In the genomic region with DNA sequence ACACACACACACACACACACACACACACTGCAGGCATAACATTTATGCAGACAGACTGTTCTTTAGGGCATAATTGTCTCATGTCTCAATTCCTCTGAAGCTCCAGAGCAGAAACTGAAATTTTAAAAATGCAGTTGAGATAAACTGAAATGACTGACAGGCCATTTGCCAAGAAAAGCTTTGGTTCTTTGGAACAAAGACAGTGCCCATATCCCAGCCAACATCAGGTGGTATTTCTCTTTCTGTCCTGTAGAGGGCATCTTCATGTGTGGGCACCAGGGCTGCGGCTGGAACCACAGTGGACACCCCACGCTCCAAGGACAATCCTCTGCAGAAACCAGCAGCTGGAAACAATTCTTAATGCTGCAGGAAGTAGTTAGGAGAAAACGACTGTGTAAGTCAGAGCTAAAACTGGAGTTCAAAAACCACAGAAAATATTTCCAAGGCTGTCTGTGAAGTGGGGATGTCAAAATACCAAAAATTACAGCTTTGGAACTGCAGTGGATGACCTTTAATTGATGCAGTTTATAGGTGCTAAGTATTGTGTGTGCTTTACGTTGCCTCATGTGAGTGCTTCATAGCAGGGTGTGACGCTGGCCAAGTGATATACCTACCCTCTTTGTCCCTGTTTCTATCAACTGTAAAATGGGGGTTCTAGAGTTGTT, we compare ENCODE assay signal across 9 cellular contexts. TPM values are rescaled to one million over a fixed set of nuclear protein-coding genes. Genes with fewer than 3 reads are reported as not detected.
A peak's percentile ranks its signal among the peaks of the same experiment; 100 is the strongest.
DNase-seq lines count a peak whose midpoint lies in the region; ATAC-seq and TF ChIP-seq lines count a peak whose summit lies in the region.
"Had no signal": no experiment of that assay in that cellular context is flagged by ENCODE, and none has a peak within 500 bp of the region (broad histone marks: within the 10 kb centered on the region; RNA-seq: fewer than 3 reads in every experiment).

No MANE protein-coding gene starts in this region.

- H3K4me3 ChIP-seq in MG63 (no peak overlapping the region), sigmoid colon (no peak overlapping the region)

- DNase-seq in NCI-H1436 (lab: John Stamatoyannopoulos, UW) (peak; percentile 9), NCI-H1436 treated with DMSO at 0.1 percent for 48 hours (lab: John Stamatoyannopoulos, UW) (no peak), MG63 (peak; percentile 57), left kidney (ENCODE audit: low read depth, low spot score) (peak; percentile 49), putamen (ENCODE audit: low spot score) (no peak), sigmoid colon (no peak)
- DNase-seq in activated naive CD8-positive, alpha-beta T cell treated with anti-CD3 and anti-CD28 coated beads for 36 hours, result peak; percentile 21

- no peak overlapping the region for H3K27ac ChIP-seq in sigmoid colon

- H3K27me3 Mint-ChIP-seq in activated naive CD8-positive, alpha-beta T cell treated with anti-CD3 and anti-CD28 coated beads for 36 hours, result no peaks in the 10 kb centered on the region
- H3K27me3 Mint-ChIP-seq: naive thymus-derived CD8-positive, alpha-beta T cell had no signal

- WGBS in sigmoid colon, 2 donors, result 77 to 79% methylated on average over 5 of the region's 5 CpGs

- H3K27ac Mint-ChIP-seq in activated naive CD8-positive, alpha-beta T cell treated with anti-CD3 and anti-CD28 coated beads for 36 hours, result peak overlapping the region; percentile 78

- peaks cover 36% of the 10 kb centered on the region for H3K36me3 Mint-ChIP-seq in activated naive CD8-positive, alpha-beta T cell treated with anti-CD3 and anti-CD28 coated beads for 36 hours

- no peak for ATAC-seq in HG03196 (IDR thresholded peaks at IDR 0.05; ENCODE audit: unreplicated experiment)
- ATAC-seq: naive thymus-derived CD8-positive, alpha-beta T cell had no signal

- H3K4me1 Mint-ChIP-seq in activated naive CD8-positive, alpha-beta T cell treated with anti-CD3 and anti-CD28 coated beads for 36 hours, result peaks cover 30% of the 10 kb centered on the region

- peaks cover 0 to 21% (median 20%) of the 10 kb centered on the region in 4 donors for H3K4me1 ChIP-seq in sigmoid colon

- peak overlapping the region; percentile 40 for H3K4me3 Mint-ChIP-seq in activated naive CD8-positive, alpha-beta T cell treated with anti-CD3 and anti-CD28 coated beads for 36 hours

- intact Hi-C loops in sigmoid colon (cut with DNase I), result loop anchor here (10.0 kb wide), 1 partner anchor 188 kb away; no protein-coding TSS in a partner anchor

- H3K27me3 ChIP-seq in MG63, result no peaks in the 10 kb centered on the region
- no peaks in the 10 kb centered on the region for H3K27me3 ChIP-seq in sigmoid colon

- H3K9me3 ChIP-seq in MG63, result no peaks in the 10 kb centered on the region; the same call in 1 of the 2 replicates
- H3K9me3 ChIP-seq in sigmoid colon, result no peaks in the 10 kb centered on the region

- H3K9me3 Mint-ChIP-seq in activated naive CD8-positive, alpha-beta T cell treated with anti-CD3 and anti-CD28 coated beads for 36 hours, result peaks cover 7% of the 10 kb centered on the region

- no peak for TF ChIP-seq EP300 in sigmoid colon (IDR thresholded peaks at IDR 0.05)

- TF ChIP-seq CTCF in sigmoid colon (IDR thresholded peaks at IDR 0.05), result peak in 2 of 4 experiments; percentile 28 to 41

- no peak for TF ChIP-seq POLR2A in sigmoid colon (IDR thresholded peaks at IDR 0.05)

- no peaks in the 10 kb centered on the region for H3K36me3 ChIP-seq in MG63
- H3K36me3 ChIP-seq in sigmoid colon, result peaks cover 0 to 22% (median 0%) of the 10 kb centered on the region in 4 donors

RNA-seq across cellular contexts. Expression of a gene that starts 10.6 kb away (rescaled TPM):
- total RNA-seq in MG63 (2014; rRNA removed; shearing (Covaris generic); ENCODE audit: low replicate concordance), result 0.07 TPM in 1 of 2 replicates, not detected in the other
- under 1 TPM; 0.08 to 0.12 TPM for total RNA-seq in activated naive CD8-positive, alpha-beta T cell treated with anti-CD3 and anti-CD28 coated beads for 36 hours
- 1 to 10 TPM; 1.2 to 2.9 (median 2.1) TPM for total RNA-seq in sigmoid colon
- under 1 TPM; 0.60 to 0.92 (median 0.85) TPM for polyA plus RNA-seq in sigmoid colon
- polyA plus RNA-seq: naive thymus-derived CD8-positive, alpha-beta T cell had no signal

RNA-seq across cellular contexts. Expression of a gene that starts 16.3 kb away (rescaled TPM):
- 48.3 and 74.7 TPM in 2 replicates for total RNA-seq in MG63 (2014; rRNA removed; shearing (Covaris generic); ENCODE audit: low replicate concordance)
- 10 to 100 TPM; 29.7 to 30.5 TPM for total RNA-seq in activated naive CD8-positive, alpha-beta T cell treated with anti-CD3 and anti-CD28 coated beads for 36 hours
- 10 to 100 TPM; 27.5 to 51.3 (median 33.4) TPM for total RNA-seq in sigmoid colon
- 10 to 100 TPM in 2 of 3 donors, 1 to 10 TPM in 1; 9.7 to 17.2 (median 15.0) TPM for polyA plus RNA-seq in sigmoid colon

RNA-seq across cellular contexts. Expression of a gene that starts 32.0 kb away (rescaled TPM):
- total RNA-seq in MG63 (2014; rRNA removed; shearing (Covaris generic); ENCODE audit: low replicate concordance), result 3.4 and 5.8 TPM in 2 replicates
- total RNA-seq in activated naive CD8-positive, alpha-beta T cell treated with anti-CD3 and anti-CD28 coated beads for 36 hours, result 10 to 100 TPM; 12.2 to 12.8 TPM
- total RNA-seq in sigmoid colon, result 1 to 10 TPM; 5.5 to 6.8 (median 6.2) TPM
- polyA plus RNA-seq in sigmoid colon, result 1 to 10 TPM; 2.8 to 4.9 (median 3.0) TPM

RNA-seq across cellular contexts. Expression of a gene that starts 38.2 kb away (rescaled TPM):
- total RNA-seq in MG63 (2014; rRNA removed; shearing (Covaris generic); ENCODE audit: low replicate concordance), result 5.2 and 10.7 TPM in 2 replicates
- 1 to 10 TPM; 4.8 to 5.3 TPM for total RNA-seq in activated naive CD8-positive, alpha-beta T cell treated with anti-CD3 and anti-CD28 coated beads for 36 hours
- 10 to 100 TPM in 1 of 4 donors, 1 to 10 TPM in 3; 3.5 to 12.8 (median 6.3) TPM for total RNA-seq in sigmoid colon
- 1 to 10 TPM; 1.2 to 4.2 (median 2.8) TPM for polyA plus RNA-seq in sigmoid colon

RNA-seq across cellular contexts. Expression of a gene that starts 38.3 kb away (rescaled TPM):
- 13.7 and 20.3 TPM in 2 replicates for total RNA-seq in MG63 (2014; rRNA removed; shearing (Covaris generic); ENCODE audit: low replicate concordance)
- 10 to 100 TPM; 34.2 to 35.5 TPM for total RNA-seq in activated naive CD8-positive, alpha-beta T cell treated with anti-CD3 and anti-CD28 coated beads for 36 hours
- 10 to 100 TPM; 26.6 to 32.8 (median 27.7) TPM for total RNA-seq in sigmoid colon
- polyA plus RNA-seq in sigmoid colon, result 10 to 100 TPM in 1 of 3 donors, 1 to 10 TPM in 2; 6.7 to 17.0 (median 9.6) TPM

Comparison
In these comparisons a context has a peak if more than half of its experiments do, and no peak if none do; other contexts are left out.
1. DNase-seq: peak in NCI-H1436 (single experiment), MG63 (single experiment), activated naive CD8-positive, alpha-beta T cell treated with anti-CD3 and anti-CD28 coated beads for 36 hours (single experiment) and left kidney (single experiment); none in NCI-H1436 treated with DMSO at 0.1 percent for 48 hours (single experiment), putamen (single experiment) and sigmoid colon (single experiment).